16 cellular contexts compared by ENCODE assay signal in genomic region chr11:2800655-2801531, GRCh38.
DNase-seq lines count a peak whose midpoint lies in the region; ATAC-seq and TF ChIP-seq lines count a peak whose summit lies in the region.
"Had no signal": no experiment of that assay in that cellular context is flagged by ENCODE, and none has a peak within 500 bp of the region (broad histone marks: within the 10 kb centered on the region; RNA-seq: fewer than 3 reads in every experiment).

No MANE protein-coding gene starts in this region.

- peaks cover 0 to 5% (median 0%) of the 10 kb centered on the region in 9 donors for H3K36me3 ChIP-seq in heart left ventricle
- H3K36me3 ChIP-seq in right atrium auricular region, result no peaks in the 10 kb centered on the region
- no peaks in the 10 kb centered on the region for H3K36me3 ChIP-seq in upper lobe of right lung
- H3K36me3 ChIP-seq: cardiac muscle cell, neutrophil had no signal

- H3K9me3 Mint-ChIP-seq in osteocyte (ENCODE audit: unreplicated experiment), result peaks cover 9% of the 10 kb centered on the region
- H3K9me3 Mint-ChIP-seq: activated naive CD4-positive, alpha-beta T cell treated with anti-CD3 and anti-CD28 coated beads, Interleukin-2, amount 50 U/mL, for 24 hours had no signal

- TF ChIP-seq POLR2A in heart left ventricle (IDR thresholded peaks at IDR 0.05), result no peak

- no peak overlapping the region for H3K27ac Mint-ChIP-seq in osteocyte (ENCODE audit: unreplicated experiment)
- H3K27ac Mint-ChIP-seq: activated naive CD4-positive, alpha-beta T cell treated with anti-CD3 and anti-CD28 coated beads, Interleukin-2, amount 50 U/mL, for 24 hours; HFFc6 had no signal

- H3K4me1 Mint-ChIP-seq in osteocyte (ENCODE audit: unreplicated experiment), result peaks cover 6% of the 10 kb centered on the region
- H3K4me1 Mint-ChIP-seq: activated naive CD4-positive, alpha-beta T cell treated with anti-CD3 and anti-CD28 coated beads, Interleukin-2, amount 50 U/mL, for 24 hours had no signal

- H3K27ac ChIP-seq in heart left ventricle, result no peak overlapping the region
- H3K27ac ChIP-seq in right atrium auricular region, result no peak overlapping the region
- H3K27ac ChIP-seq in upper lobe of right lung, result no peak overlapping the region
- H3K27ac ChIP-seq: cardiac muscle cell, neutrophil had no signal

- intact Hi-C loops in heart left ventricle (cut with DNase I), result no loop called here
- intact Hi-C loops in upper lobe of right lung (cut with DNase I), result loop anchor here (10.0 kb wide), 1 partner anchor 84 kb away; the partner anchor contains the start of gene CDKN1C

- no peak overlapping the region for H3K4me3 ChIP-seq in heart left ventricle
- H3K4me3 ChIP-seq in right atrium auricular region, result no peak overlapping the region
- no peak overlapping the region for H3K4me3 ChIP-seq in upper lobe of right lung
- H3K4me3 ChIP-seq: cardiac muscle cell had no signal

- no peak for TF ChIP-seq CTCF in heart left ventricle (IDR thresholded peaks at IDR 0.05)
- no peak for TF ChIP-seq CTCF in right atrium auricular region (IDR thresholded peaks at IDR 0.05)
- no peak for TF ChIP-seq CTCF in osteocyte (IDR thresholded peaks at IDR 0.05)
- TF ChIP-seq CTCF in upper lobe of right lung (IDR thresholded peaks at IDR 0.05), result no peak

- peak; percentile 3 to 44 (median 12) for DNase-seq in heart left ventricle
- DNase-seq in right atrium auricular region (ENCODE audit: low spot score), result no peak
- peak; percentile 1 for DNase-seq in effector CD4-positive, alpha-beta T cell
- DNase-seq in osteocyte (ENCODE audit: extremely low spot score, unreplicated experiment), result peak; percentile 76
- peak; percentile 46 for DNase-seq in upper lobe of right lung
- DNase-seq in MV-4-11 (lab: John Stamatoyannopoulos, UW), result no peak
- DNase-seq: HFFc6; NCI-H2081 treated with DMSO at 0.1 percent for 48 hours; NCI-H748 treated with DMSO at 0.1 percent for 48 hours; PC-3; stimulated activated naive CD4-positive, alpha-beta T cell treated with Interleukin-2 at 50 U/mL for 16 hours had no signal

- no peak for ATAC-seq in heart left ventricle
- ATAC-seq in upper lobe of right lung, result no peak
- no peak for ATAC-seq in GM21529 (IDR thresholded peaks at IDR 0.05; ENCODE audit: unreplicated experiment)
- no peak for ATAC-seq in GM18502 (IDR thresholded peaks at IDR 0.05; ENCODE audit: poor library complexity, unreplicated experiment)
- ATAC-seq: PC-3 had no signal

- 91 to 97% (median 94%) methylated on average over 12 of the region's 12 CpGs for WGBS in heart left ventricle, 4 donors

- no peaks in the 10 kb centered on the region for H3K36me3 Mint-ChIP-seq in osteocyte (ENCODE audit: unreplicated experiment)

- peaks cover 22% of the 10 kb centered on the region for H3K27me3 Mint-ChIP-seq in osteocyte (ENCODE audit: unreplicated experiment)
- H3K27me3 Mint-ChIP-seq: activated naive CD4-positive, alpha-beta T cell treated with anti-CD3 and anti-CD28 coated beads, Interleukin-2, amount 50 U/mL, for 24 hours had no signal

- peaks cover 0 to 21% (median 7%) of the 10 kb centered on the region in 12 donors for H3K4me1 ChIP-seq in heart left ventricle
- H3K4me1 ChIP-seq in right atrium auricular region, result peaks cover 0 to 8% of the 10 kb centered on the region in 2 donors
- H3K4me1 ChIP-seq in upper lobe of right lung, result no peaks in the 10 kb centered on the region

- no peaks in the 10 kb centered on the region for H3K9me3 ChIP-seq in heart left ventricle
- H3K9me3 ChIP-seq in right atrium auricular region, result no peaks in the 10 kb centered on the region
- H3K9me3 ChIP-seq in upper lobe of right lung, result no peaks in the 10 kb centered on the region
- H3K9me3 ChIP-seq: neutrophil had no signal

- H3K27me3 ChIP-seq in heart left ventricle (no peaks in the 10 kb centered on the region), right atrium auricular region (no peaks in the 10 kb centered on the region), upper lobe of right lung (no peaks in the 10 kb centered on the region)
- H3K27me3 ChIP-seq: cardiac muscle cell, neutrophil had no signal

- H3K4me3 Mint-ChIP-seq in osteocyte (ENCODE audit: unreplicated experiment), result no peak overlapping the region
- H3K4me3 Mint-ChIP-seq: activated naive CD4-positive, alpha-beta T cell treated with anti-CD3 and anti-CD28 coated beads, Interleukin-2, amount 50 U/mL, for 24 hours; HFFc6 had no signal

Comparison
In these comparisons a context has a peak if more than half of its experiments do, and no peak if none do; other contexts are left out.
1. DNase-seq: peak in heart left ventricle (5 of 5), effector CD4-positive, alpha-beta T cell (single experiment), osteocyte (single experiment) and upper lobe of right lung (single experiment); none in right atrium auricular region (single experiment) and MV-4-11 (single experiment).